Comparison of ENCODE assay signal across 8 cellular contexts in the genomic region with DNA sequence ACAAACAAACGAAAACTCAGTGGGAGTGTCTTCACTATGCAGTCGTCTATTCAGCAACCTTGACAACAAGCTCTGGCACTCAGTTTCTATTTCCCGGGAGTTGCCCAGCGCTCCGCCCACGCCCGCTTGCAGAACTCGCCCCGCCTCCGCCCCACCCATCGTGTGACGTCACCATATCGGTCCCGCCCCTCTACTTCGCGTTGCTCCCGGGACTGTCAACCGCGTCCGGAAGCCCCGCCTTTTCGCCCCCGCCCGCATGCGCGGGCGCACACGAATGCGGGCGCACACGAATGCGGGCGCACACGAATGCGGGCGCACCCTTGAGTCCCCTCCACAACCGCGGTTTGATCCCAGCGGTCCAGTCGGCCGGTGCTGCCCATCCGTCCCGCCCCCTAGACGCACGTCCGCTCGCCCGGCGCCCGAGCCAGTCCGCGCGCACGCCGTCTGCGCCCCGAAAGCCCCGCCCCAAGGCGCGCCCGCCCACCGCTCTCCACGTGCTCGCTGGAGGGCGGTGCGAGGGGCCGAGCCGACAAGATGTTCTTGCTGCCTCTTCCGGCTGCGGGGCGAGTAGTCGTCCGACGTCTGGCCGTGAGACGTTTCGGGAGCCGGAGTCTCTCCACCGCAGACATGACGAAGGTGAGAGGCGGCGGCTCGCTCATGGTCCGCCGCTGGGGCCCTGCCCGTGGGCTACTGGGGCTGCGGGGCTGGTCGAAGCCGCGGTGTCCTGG. TPM values are rescaled to one million over a fixed set of nuclear protein-coding genes. Genes with fewer than 3 reads are reported as not detected.
DNase-seq lines count a peak whose midpoint lies in the region; ATAC-seq, FAIRE-seq and TF ChIP-seq lines count a peak whose summit lies in the region.

A gene (plus strand): TSS at position 267 of the 728 bp plus-strand sequence. CDS start 268 bp downstream, at position 535.

- H4K20me1 ChIP-seq in OCI-LY1 (ENCODE audit: insufficient read depth, low read length) (no peaks in the 10 kb centered on the region), endothelial cell of umbilical vein (replicated peaks; ENCODE audit: control insufficient read depth, extremely low read depth, insufficient read depth, low read length) (no peaks in the 10 kb centered on the region)

- peak within 1 kb of the TSS; percentile 94 for H3K4me3 ChIP-seq in HUES64 (ENCODE audit: low read length)
- peak within 1 kb of the TSS; percentile 89 for H3K4me3 ChIP-seq in OCI-LY1 (ENCODE audit: low read depth, low read length, poor library complexity, severe bottlenecking)
- peak within 1 kb of the TSS; percentile 61 to 96 (median 90) for H3K4me3 ChIP-seq in endothelial cell of umbilical vein (replicated peaks in 1 of 3; ENCODE audit: insufficient read depth in 1 of 3, low read depth in 1 of 3, low read length in 3 of 3)

- H3F3A ChIP-seq in OCI-LY1 (ENCODE audit: insufficient read depth, low read length), result no peaks in the 10 kb centered on the region

- peak; percentile 94 for TF ChIP-seq POLR2A in endothelial cell of umbilical vein (IDR thresholded peaks at IDR 0.05; ENCODE audit: low read depth, low read length)

- H2AFZ ChIP-seq in OCI-LY1 (ENCODE audit: low read length) (no peak within 1 kb of the TSS), endothelial cell of umbilical vein (ENCODE audit: low read depth, low read length) (peak within 1 kb of the TSS; percentile 89)

- H3K9me2 ChIP-seq in OCI-LY1 (ENCODE audit: low read depth, low read length), result no peaks in the 10 kb centered on the region

- H3K4me1 ChIP-seq in HUES64 (ENCODE audit: insufficient read depth, low read length), result peaks cover 6% of the 10 kb centered on the region; the same call in 1 of the 2 replicates
- peaks cover 19% of the 10 kb centered on the region for H3K4me1 ChIP-seq in OCI-LY1 (ENCODE audit: insufficient read depth, low read length, severe bottlenecking)
- H3K4me1 ChIP-seq in endothelial cell of umbilical vein (ENCODE audit: control insufficient read depth, extremely low read depth, insufficient read depth, low read length), result peaks cover 36% of the 10 kb centered on the region

- H3K9ac ChIP-seq in HUES64 (ENCODE audit: low read depth, low read length) (peak within 1 kb of the TSS; percentile 87), OCI-LY1 (ENCODE audit: low read length) (peak within 1 kb of the TSS; percentile 87), endothelial cell of umbilical vein (replicated peaks; ENCODE audit: extremely low read depth, insufficient read depth, low read length) (peak within 1 kb of the TSS; percentile 83)

- peak; percentile 90 for FAIRE-seq in endothelial cell of umbilical vein (lab: Jason Lieb, UNC)

- no peaks in the 10 kb centered on the region for H3K9me1 ChIP-seq in endothelial cell of umbilical vein (replicated peaks; ENCODE audit: control insufficient read depth, extremely low read depth, insufficient read depth, low read length)

- POLR2A ChIA-PET in endothelial cell of umbilical vein (lab: Charles Lee), result interaction anchor here (0.6 kb wide), 1 partner anchor 28 kb away, joined by 4 read pairs; no protein-coding TSS in a partner anchor

- H3K36me3 ChIP-seq in HUES64 (ENCODE audit: insufficient read depth, low read length) (peaks cover 22% of the 10 kb centered on the region), OCI-LY1 (ENCODE audit: insufficient read depth, low read length) (peaks cover 5% of the 10 kb centered on the region; the same call in 1 of the 2 replicates), endothelial cell of umbilical vein (ENCODE audit: control insufficient read depth in 2 of 2, extremely low read depth in 1 of 2, insufficient read depth in 2 of 2, low read length in 2 of 2) (peaks cover 0 to under 1% of the 10 kb centered on the region in 2 experiments)

- under 1% methylated on average over 90 of the region's 90 CpGs for WGBS in HUES64

- no peaks in the 10 kb centered on the region for H3K9me3 ChIP-seq in HUES64 (ENCODE audit: insufficient read depth, low read depth, low read length)
- no peaks in the 10 kb centered on the region for H3K9me3 ChIP-seq in OCI-LY1 (ENCODE audit: low read length)
- no peaks in the 10 kb centered on the region for H3K9me3 ChIP-seq in endothelial cell of umbilical vein (replicated peaks; ENCODE audit: control insufficient read depth, insufficient read depth, low read length)

- H3K27me3 ChIP-seq in HUES64 (ENCODE audit: insufficient read depth, low read length) (0 out of 2 replicates have a peak, but pooled peaks cover 10% of the 10 kb centered on the region), OCI-LY1 (ENCODE audit: insufficient read depth, low read length) (no peaks in the 10 kb centered on the region), endothelial cell of umbilical vein (ENCODE audit: control insufficient read depth in 2 of 2, insufficient read depth in 2 of 2, low read length in 2 of 2) (no peaks in the 10 kb centered on the region)

- dilution Hi-C loops in endothelial cell of umbilical vein (cut with MboI; ENCODE audit: extremely low pct_ligation_motif_present, low sequenced_read_pairs), result no loop called here

- H3K79me2 ChIP-seq in OCI-LY1 (ENCODE audit: insufficient read depth, low read length), result no peaks in the 10 kb centered on the region
- H3K79me2 ChIP-seq in endothelial cell of umbilical vein (ENCODE audit: control insufficient read depth, insufficient read depth, low read length), result no peaks in the 10 kb centered on the region

- CTCF ChIA-PET in endothelial cell of umbilical vein (lab: Charles Lee), result interaction anchor here (0.9 to 1.4 kb wide), 7 partner anchors 23 to 104 kb away, joined by 3 to 10 read pairs (median 3); a partner anchor contains a TSS

- DNase-seq in D341Med (ENCODE audit: low spot score) (peak; percentile 98), activated T-cell treated with anti-CD3 and anti-CD28 coated beads for 1 hour (ENCODE audit: low read depth) (peak; percentile 99), endothelial cell of umbilical vein (ENCODE audit: low read depth, low spot score) (peak; percentile 97), midbrain (lab: John Stamatoyannopoulos, UW) (peak; percentile 96)
- DNase-seq in stimulated activated CD8-positive, alpha-beta memory T cell treated with anti-CD3 and anti-CD28 coated beads, Interleukin-2, amount 100 ng/mL, for 1 hour (ENCODE audit: low read depth in 2 of 2), result peak; percentile 99 to 100

- TF ChIP-seq CTCF in OCI-LY1 (IDR thresholded peaks at IDR 0.05; ENCODE audit: low read length) (no peak), endothelial cell of umbilical vein (IDR thresholded peaks at IDR 0.05; ENCODE audit: extremely low read depth in 1 of 2, insufficient read depth in 1 of 2, low read depth in 1 of 2, low read length in 2 of 2) (no peak)

- peak within 1 kb of the TSS; percentile 84 for H3K27ac ChIP-seq in HUES64 (ENCODE audit: low read depth, low read length)
- peak within 1 kb of the TSS; percentile 40 for H3K27ac ChIP-seq in OCI-LY1 (ENCODE audit: low read depth, low read length, poor library complexity, severe bottlenecking)
- H3K27ac ChIP-seq in endothelial cell of umbilical vein (ENCODE audit: insufficient read depth, low read depth, low read length), result peak within 1 kb of the TSS; percentile 82

- intact Hi-C loops in endothelial cell of umbilical vein (cut with micrococcal nuclease), result loop anchor here (1.0 kb wide), 6 partner anchors 28 to 532 kb away; a partner anchor contains a TSS

- peak within 1 kb of the TSS; percentile 99 for H3K4me2 ChIP-seq in OCI-LY1 (ENCODE audit: low read length)
- peak within 1 kb of the TSS; percentile 81 for H3K4me2 ChIP-seq in endothelial cell of umbilical vein (ENCODE audit: insufficient read depth, low read length)

- BruUV-seq in endothelial cell of umbilical vein (replicated peaks; lab: Mats Ljungman, UMichigan), result no TSS peak

- ATAC-seq in GM21447 (IDR thresholded peaks at IDR 0.05; ENCODE audit: unreplicated experiment), result peak; percentile 74

TF ChIP-seq in endothelial cell of umbilical vein, 7 proteins besides CTCF, POLR2A, EP300 and RAD21:
- TF ChIP-seq, protein P1, sequence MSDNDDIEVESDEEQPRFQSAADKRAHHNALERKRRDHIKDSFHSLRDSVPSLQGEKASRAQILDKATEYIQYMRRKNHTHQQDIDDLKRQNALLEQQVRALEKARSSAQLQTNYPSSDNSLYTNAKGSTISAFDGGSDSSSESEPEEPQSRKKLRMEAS (IDR thresholded peaks at IDR 0.05; ENCODE audit: insufficient read depth, insufficient read length), result peak; percentile 91
- TF ChIP-seq GATA2 (IDR thresholded peaks at IDR 0.05; ENCODE audit: insufficient read depth, insufficient read length, low read depth, low read length), result no peak
- TF ChIP-seq EZH2 (IDR thresholded peaks at IDR 0.05; ENCODE audit: borderline replicate concordance, low read depth, low read length, severe bottlenecking), result no peak
- TF ChIP-seq MYC (IDR thresholded peaks at IDR 0.05; ENCODE audit: low read depth, low read length), result peak; percentile 44
- TF ChIP-seq JUN (IDR thresholded peaks at IDR 0.05; ENCODE audit: borderline replicate concordance, insufficient read depth, insufficient read length, low read depth), result peak; percentile 61
- TF ChIP-seq POLR2AphosphoS5 (IDR thresholded peaks at IDR 0.05; ENCODE audit: insufficient read depth, low read depth, low read length), result peak; percentile 91
- no peak for TF ChIP-seq FOS (IDR thresholded peaks at IDR 0.05; ENCODE audit: borderline replicate concordance, insufficient read depth, low read length)

RNA-seq across cellular contexts. Expression of the gene that starts here (rescaled TPM):
- polyA plus RNA-seq in HUES64 (2013, experiment 1 of 2), result 49.7 TPM
- 40.9 TPM for polyA plus RNA-seq in HUES64 (2013, experiment 2 of 2)
- 73.7 and 94.8 TPM in 2 replicates for total RNA-seq in endothelial cell of umbilical vein
- polyA plus RNA-seq in endothelial cell of umbilical vein, result 69.2 and 82.4 TPM in 2 replicates
- polyA plus RNA-seq in endothelial cell of umbilical vein (2011; cell fraction: cytosol; rRNA removed), result 97.5 and 104 TPM in 2 replicates
- polyA plus RNA-seq in endothelial cell of umbilical vein (2011; cell fraction: nucleus; rRNA removed), result 75.1 and 82.0 TPM in 2 replicates
- 63.2 and 82.8 TPM in 2 replicates for polyA plus RNA-seq in endothelial cell of umbilical vein (2012)
- polyA minus RNA-seq in endothelial cell of umbilical vein, result 70.0 and 90.0 TPM in 2 replicates
- 13.0 TPM for polyA minus RNA-seq in endothelial cell of umbilical vein (2011; cell fraction: cytosol; rRNA and poly(A)+ RNA removed)
- polyA minus RNA-seq in endothelial cell of umbilical vein (2011; cell fraction: nucleus; rRNA and poly(A)+ RNA removed), result 41.0 and 42.3 TPM in 2 replicates

Comparison
In these comparisons a context has a peak if more than half of its experiments do, and no peak if none do; other contexts are left out.
1. Peak in every context shown above with its lines: DNase-seq, ATAC-seq, H3K4me3 ChIP-seq and H3K27ac ChIP-seq.